23 cellular contexts compared by ENCODE assay signal in the genomic region with DNA sequence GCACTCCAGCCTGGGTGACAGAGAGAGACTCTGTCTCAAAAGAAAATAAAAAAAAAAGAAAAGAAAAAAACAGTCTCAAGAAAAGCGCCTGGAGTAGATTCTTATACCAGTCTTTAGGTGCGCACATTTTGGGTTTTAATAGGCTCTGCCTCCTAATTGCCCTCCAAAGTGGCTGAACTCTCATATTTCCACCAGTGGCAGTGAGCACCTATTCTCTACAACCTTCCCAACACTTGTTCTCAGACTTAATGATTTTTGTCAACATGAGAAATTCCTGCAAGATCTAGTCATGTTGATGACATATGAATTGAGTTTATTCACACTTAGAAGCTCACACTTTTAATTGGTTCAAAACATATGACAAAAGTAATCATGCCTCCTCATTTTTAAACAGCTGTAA.
"Had no signal": no experiment of that assay in that cellular context is flagged by ENCODE, and none has a peak within 500 bp of the region (broad histone marks: within the 10 kb centered on the region; RNA-seq: fewer than 3 reads in every experiment).

No MANE protein-coding gene starts in this region.

- DNase-seq: colonic mucosa; cortex of kidney; dermis blood vessel endothelial cell; dorsolateral prefrontal cortex; effector CD4-positive, alpha-beta T cell; effector CD8-positive, alpha-beta T cell; effector memory CD4-positive, alpha-beta T cell; effector memory CD8-positive, alpha-beta T cell; erythroblast; esophagus squamous epithelium; foreskin fibroblast; foreskin keratinocyte; foreskin melanocyte; gastrocnemius medialis; glutamatergic neuron; heart left ventricle; heart right ventricle had no signal

- H3K4me3 Mint-ChIP-seq: dendritic cell treated with granulocyte-macrophage colony-stimulating factor and Interleukin-4, amounts not matched to agents 40 ng/mL and 50 ng/mL, for 4 days; effector memory CD8-positive, alpha-beta T cell had no signal

- H3K4me1 ChIP-seq: colonic mucosa, esophagus muscularis mucosa, foreskin keratinocyte, gastrocnemius medialis, gastroesophageal sphincter had no signal

- H3K27me3 ChIP-seq: colonic mucosa, dorsolateral prefrontal cortex, esophagus muscularis mucosa, esophagus squamous epithelium, foreskin keratinocyte, gastrocnemius medialis, heart left ventricle had no signal

- H3K27ac Mint-ChIP-seq: dendritic cell treated with granulocyte-macrophage colony-stimulating factor and Interleukin-4, amounts not matched to agents 40 ng/mL and 50 ng/mL, for 4 days had no signal

- H3K9me3 Mint-ChIP-seq: dendritic cell treated with granulocyte-macrophage colony-stimulating factor and Interleukin-4, amounts not matched to agents 40 ng/mL and 50 ng/mL, for 4 days; effector memory CD8-positive, alpha-beta T cell had no signal

- H3K9me3 ChIP-seq: colonic mucosa, esophagus muscularis mucosa, esophagus squamous epithelium, gastrocnemius medialis, gastroesophageal sphincter, heart left ventricle, heart right ventricle had no signal

- H3K4me3 ChIP-seq: colonic mucosa, coronary artery, dorsolateral prefrontal cortex, esophagus muscularis mucosa, esophagus squamous epithelium, gastrocnemius medialis, gastroesophageal sphincter, heart left ventricle, heart right ventricle had no signal

- H3K36me3 ChIP-seq: colonic mucosa, esophagus muscularis mucosa, esophagus squamous epithelium, gastrocnemius medialis, gastroesophageal sphincter, heart left ventricle, heart right ventricle had no signal

- ATAC-seq: effector memory CD8-positive, alpha-beta T cell; esophagus mucosa; foreskin keratinocyte; gastrocnemius medialis; gastroesophageal sphincter; heart left ventricle; heart right ventricle had no signal

- H3K27ac ChIP-seq: colonic mucosa, coronary artery, dorsolateral prefrontal cortex, epithelial cell of prostate, esophagus muscularis mucosa, esophagus squamous epithelium, foreskin keratinocyte, gastrocnemius medialis, gastroesophageal sphincter, heart left ventricle, heart right ventricle had no signal
